In the genomic region with DNA sequence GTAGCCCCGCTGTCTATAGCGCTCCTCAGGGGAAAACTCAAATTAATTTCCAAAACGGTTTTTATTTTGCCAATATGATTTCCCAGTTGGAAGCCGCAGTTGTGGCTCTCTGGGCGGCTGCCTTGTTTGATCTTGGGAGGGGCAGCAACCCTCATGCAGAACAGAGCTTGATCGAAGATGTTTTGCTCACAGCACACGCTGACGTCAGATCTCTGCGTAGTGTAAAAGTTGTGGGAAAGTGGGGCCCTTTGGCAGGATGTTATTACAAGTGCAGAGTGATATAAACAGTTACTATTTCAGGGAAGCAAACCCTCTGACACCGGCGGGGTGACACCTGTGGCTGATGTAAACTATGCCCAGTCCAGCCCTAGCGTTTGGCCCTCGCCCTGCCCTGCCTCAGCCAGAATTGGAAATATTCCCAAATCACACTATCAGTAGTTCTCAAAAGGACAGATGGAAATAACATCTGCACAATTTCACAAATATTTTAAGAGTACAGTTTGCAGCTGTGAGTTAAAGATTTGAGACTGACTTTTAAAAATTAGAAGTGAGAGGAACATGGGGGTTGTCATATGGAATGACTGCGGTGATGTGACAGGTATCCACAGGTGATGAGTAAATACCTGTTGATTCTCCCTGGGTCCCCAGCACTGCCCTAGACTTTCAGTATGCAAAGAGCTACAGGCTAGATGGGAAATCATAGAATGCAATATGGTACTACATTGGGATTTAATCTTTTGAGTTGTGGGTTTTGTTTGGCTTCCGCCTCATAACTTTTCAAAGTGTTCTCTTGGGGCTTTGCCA, we compare ENCODE assay signal across 8 cellular contexts. TPM values are rescaled to one million over a fixed set of nuclear protein-coding genes. Genes with fewer than 3 reads are reported as not detected.
DNase-seq lines count a peak whose midpoint lies in the region; ATAC-seq, FAIRE-seq and TF ChIP-seq lines count a peak whose summit lies in the region.

No MANE protein-coding gene starts in this region.

- H3K9me3 Mint-ChIP-seq in astrocyte (ENCODE audit: unreplicated experiment), result no peaks in the 10 kb centered on the region

- H3K4me3 Mint-ChIP-seq in astrocyte (ENCODE audit: unreplicated experiment), result peak overlapping the region; percentile 80

- peaks cover 16% of the 10 kb centered on the region for H4K20me1 ChIP-seq in astrocyte (ENCODE audit: insufficient read depth, low read length)

- H3K36me3 ChIP-seq in astrocyte (ENCODE audit: insufficient read depth, low read length), result no peaks in the 10 kb centered on the region
- H3K36me3 ChIP-seq in stomach smooth muscle (ENCODE audit: control insufficient read depth in 2 of 2, insufficient read depth in 2 of 2, low read length in 2 of 2), result peaks cover 18 to 27% of the 10 kb centered on the region in 2 donors

- H3K27me3 ChIP-seq in astrocyte (ENCODE audit: insufficient read depth, low read length) (peaks cover 5% of the 10 kb centered on the region), layer of hippocampus (ENCODE audit: control insufficient read depth, insufficient read depth, low read length) (no peaks in the 10 kb centered on the region), stomach smooth muscle (ENCODE audit: control insufficient read depth in 1 of 2, insufficient read depth in 2 of 2, low read length in 2 of 2) (no peaks in the 10 kb centered on the region)

- DNase-seq in NCI-H146 (lab: John Stamatoyannopoulos, UW) (peak; percentile 24), NCI-H146 treated with DMSO at 0.1 percent for 48 hours (lab: John Stamatoyannopoulos, UW; ENCODE audit: unreplicated experiment) (no peak), astrocyte (ENCODE audit: low read depth) (no peak), HUDEP-2 (lab: John Stamatoyannopoulos, UW; ENCODE audit: unreplicated experiment in 76 of 76) (no peak)

- peak overlapping the region; percentile 85 for H3K4me2 ChIP-seq in astrocyte (ENCODE audit: low read length)

- ATAC-seq in HG03175 (IDR thresholded peaks at IDR 0.05; ENCODE audit: unreplicated experiment) (no peak), HG02678 (IDR thresholded peaks at IDR 0.05; ENCODE audit: unreplicated experiment) (no peak)

- H3K4me1 ChIP-seq in astrocyte (ENCODE audit: insufficient read depth, low read length) (peaks cover 8% of the 10 kb centered on the region), stomach smooth muscle (ENCODE audit: control insufficient read depth, insufficient read depth, low read length) (peaks cover 47% of the 10 kb centered on the region)

- H3K4me1 Mint-ChIP-seq in astrocyte (ENCODE audit: low read depth, unreplicated experiment), result peaks cover 16% of the 10 kb centered on the region

- no peaks in the 10 kb centered on the region for H3K9me3 ChIP-seq in astrocyte (ENCODE audit: insufficient read depth, low read depth, low read length)
- no peaks in the 10 kb centered on the region for H3K9me3 ChIP-seq in stomach smooth muscle (ENCODE audit: control insufficient read depth in 2 of 2, low read length in 2 of 2)

- no peaks in the 10 kb centered on the region for H3K36me3 Mint-ChIP-seq in astrocyte (ENCODE audit: low read depth, unreplicated experiment)

- no peaks in the 10 kb centered on the region for H3K79me2 ChIP-seq in astrocyte (ENCODE audit: insufficient read depth, low read length)

- peaks cover 19% of the 10 kb centered on the region for H3K27me3 Mint-ChIP-seq in astrocyte (ENCODE audit: low read depth, unreplicated experiment)

- TF ChIP-seq CTCF in astrocyte (IDR thresholded peaks at IDR 0.05; ENCODE audit: insufficient read depth, low read depth, low read length), result no peak

- peak overlapping the region; percentile 64 for H3K27ac Mint-ChIP-seq in astrocyte (ENCODE audit: unreplicated experiment)

- H3K4me3 ChIP-seq in astrocyte (ENCODE audit: insufficient read depth, low read depth, low read length) (peak overlapping the region; percentile 57), stomach smooth muscle (ENCODE audit: low read length in 2 of 2) (peak overlapping the region; percentile 77 to 91)

- FAIRE-seq in astrocyte (lab: Jason Lieb, UNC), result no peak

- H3K9ac ChIP-seq in astrocyte (ENCODE audit: low read length) (peak overlapping the region; percentile 12), stomach smooth muscle (ENCODE audit: low read length in 2 of 2) (peak overlapping the region; percentile 96 to 97)

- no peak overlapping the region for H2AFZ ChIP-seq in astrocyte (ENCODE audit: low read depth, low read length)

- H3K27ac ChIP-seq in astrocyte (ENCODE audit: low read depth, low read length) (no peak overlapping the region), layer of hippocampus (ENCODE audit: low read depth, low read length) (peak overlapping the region; percentile 78), stomach smooth muscle (ENCODE audit: low read length) (peak overlapping the region; percentile 98)

RNA-seq across cellular contexts. Expression of gene SYNM, which starts 1.7 kb away (rescaled TPM):
- total RNA-seq in astrocyte, result 9.7 and 10.1 TPM in 2 replicates
